ENCODE assay signal across 29 cellular contexts in genomic region chr2:203149194-203149593, GRCh38.
"Had no signal": no experiment of that assay in that cellular context is flagged by ENCODE, and none has a peak within 500 bp of the region (broad histone marks: within the 10 kb centered on the region; RNA-seq: fewer than 3 reads in every experiment).

No MANE protein-coding gene starts in this region.

- H3K9me3 ChIP-seq: ascending aorta had no signal

- FAIRE-seq: bronchial epithelial cell had no signal

- H3K27ac ChIP-seq: ascending aorta, cardiac muscle cell, VCaP had no signal

- H3K4me3 ChIP-seq: ascending aorta, cardiac muscle cell had no signal

- DNase-seq: activated B cell treated with CpG ODN at 0.5 μM for 24 hours; activated CD4-positive, alpha-beta memory T cell treated with anti-CD3 and anti-CD28 coated beads for 36 hours; activated CD4-positive, alpha-beta T cell treated with anti-CD3 and anti-CD28 coated beads for 4 hours; activated CD4-positive, alpha-beta T cell treated with anti-CD3 and anti-CD28 coated beads, Interleukin-2, amount 10 ng/mL, durations not matched to agents 24 days and 14 days; activated CD4-positive, alpha-beta T cell treated with anti-CD3 and anti-CD28 coated beads, Interleukin-2, amount 50 U/mL, for 1 hour; activated CD4-positive, alpha-beta T cell treated with anti-CD3 and anti-CD28 coated beads, Interleukin-2, amount 50 U/mL, for 4 hours; activated CD4-positive, CD25-positive, alpha-beta regulatory T cell treated with anti-CD3 and anti-CD28 coated beads, Interleukin-2, amount 50 U/mL, for 72 hours; activated CD8-positive, alpha-beta memory T cell treated with anti-CD3 and anti-CD28 coated beads, Interleukin-2, amount 50 U/mL, for 4 hours; activated CD8-positive, alpha-beta T cell treated with anti-CD3 and anti-CD28 coated beads for 36 hours; activated gamma-delta T cell; activated naive CD4-positive, alpha-beta T cell treated with anti-CD3 and anti-CD28 coated beads, Interleukin-2, amount 10 ng/mL, durations not matched to agents 7 days and 5 days; activated naive CD4-positive, alpha-beta T cell treated with Interleukin-2 at 50 U/mL for 16 hours; activated naive CD8-positive, alpha-beta T cell treated with anti-CD3 and anti-CD28 coated beads, Interleukin-2, amount 10 ng/mL, durations not matched to agents 7 days and 5 days; activated naive CD8-positive, alpha-beta T cell treated with anti-CD3 and anti-CD28 coated beads, Interleukin-2, amount 50 U/mL, for 24 hours; activated T-cell treated with anti-CD3 and anti-CD28 coated beads for 4 hours; activated T-cell treated with anti-CD3 and anti-CD28 coated beads, Interleukin-2, amount 50 U/mL, for 1 hour; activated T-cell treated with anti-CD3 and anti-CD28 coated beads, Interleukin-2, amount 50 U/mL, for 4 hours; activated T-cell treated with anti-CD3 and anti-CD28 coated beads, Interleukin-2, amount 50 U/mL, for 72 hours; amygdala; anterior cingulate cortex; SW 1271; T-helper 1 cell; T-helper 2 cell; T-helper 9 cell had no signal

- ATAC-seq: activated CD8-positive, alpha-beta T cell treated with anti-CD3 and anti-CD28 coated beads for 36 hours; activated naive CD8-positive, alpha-beta T cell treated with anti-CD3 and anti-CD28 coated beads, Interleukin-2, amount 50 U/mL, for 24 hours; activated T-cell treated with anti-CD3 and anti-CD28 coated beads, Interleukin-2, amount 50 U/mL, for 4 hours; activated T-cell treated with anti-CD3 and anti-CD28 coated beads, Interleukin-2, amount 50 U/mL, for 72 hours; activated T-helper 17 cell treated with anti-CD3 and anti-CD28 coated beads, Interleukin-2, amount 50 U/mL, for 72 hours had no signal

- H3K4me1 ChIP-seq: ascending aorta had no signal

- H3K27me3 ChIP-seq: ascending aorta, cardiac muscle cell had no signal
